Comparison of ENCODE assay signal across 17 cellular contexts in genomic region chr5:90294604-90295003, GRCh38.
DNase-seq lines count a peak whose midpoint lies in the region; ATAC-seq, FAIRE-seq and TF ChIP-seq lines count a peak whose summit lies in the region.
"Had no signal": no experiment of that assay in that cellular context is flagged by ENCODE, and none has a peak within 500 bp of the region (broad histone marks: within the 10 kb centered on the region; RNA-seq: fewer than 3 reads in every experiment).

No MANE protein-coding gene starts in this region.

- POLR2A ChIA-PET in WTC11 (lab: Charles Lee), result no interaction called here

- H3K27me3 ChIP-seq in BE2C (no peaks in the 10 kb centered on the region), GM06990 (replicated peaks; ENCODE audit: control insufficient read depth, insufficient read depth, low read length) (no peaks in the 10 kb centered on the region)
- H3K27me3 ChIP-seq: pancreas had no signal

- peak; percentile 24; the same call in 1 of the 2 replicates for TF ChIP-seq CTCF in BE2C (IDR thresholded peaks at IDR 0.05; ENCODE audit: low read depth, low read length)
- TF ChIP-seq CTCF in GM06990 (IDR thresholded peaks at IDR 0.05; ENCODE audit: insufficient read depth, low read length, poor library complexity, severe bottlenecking), result peak; percentile 21
- TF ChIP-seq CTCF in WTC11 (IDR thresholded peaks at IDR 0.05), result no peak
- no peak for TF ChIP-seq CTCF in kidney (IDR thresholded peaks at IDR 0.05; ENCODE audit: borderline replicate concordance, extremely low read depth, insufficient read depth)

- 0 out of 2 replicates have a peak, but pooled peaks cover 7% of the 10 kb centered on the region for H3K9me3 Mint-ChIP-seq in WTC11
- no peaks in the 10 kb centered on the region for H3K9me3 Mint-ChIP-seq in stimulated activated naive CD8-positive, alpha-beta T cell treated with anti-CD3 and anti-CD28 coated beads, Interleukin-15, amount 100 ng/mL, for 72 hours
- H3K9me3 Mint-ChIP-seq: activated naive CD4-positive, alpha-beta T cell treated with anti-CD3 and anti-CD28 coated beads for 36 hours; memory B cell; naive thymus-derived CD4-positive, alpha-beta T cell; T-cell had no signal

- H3K9ac ChIP-seq in kidney (ENCODE audit: low read length in 2 of 2), result no peak overlapping the region

- CTCF ChIA-PET in WTC11 (lab: Charles Lee), result no interaction called here

- no peak overlapping the region for H3K27ac Mint-ChIP-seq in WTC11
- H3K27ac Mint-ChIP-seq in stimulated activated naive CD8-positive, alpha-beta T cell treated with anti-CD3 and anti-CD28 coated beads, Interleukin-15, amount 100 ng/mL, for 72 hours, result no peak overlapping the region
- H3K27ac Mint-ChIP-seq: activated naive CD4-positive, alpha-beta T cell treated with anti-CD3 and anti-CD28 coated beads for 36 hours; memory B cell; naive thymus-derived CD4-positive, alpha-beta T cell; T-cell had no signal

- H3K4me1 ChIP-seq in BE2C, result no peaks in the 10 kb centered on the region; the same call in 1 of the 2 replicates
- no peaks in the 10 kb centered on the region for H3K4me1 ChIP-seq in kidney (ENCODE audit: control insufficient read depth in 1 of 2, insufficient read depth in 1 of 2, low read depth in 1 of 2, low read length in 2 of 2)
- H3K4me1 ChIP-seq: pancreas had no signal

- ATAC-seq in WTC11, result peak; percentile 35
- ATAC-seq in stimulated activated naive CD8-positive, alpha-beta T cell treated with anti-CD3 and anti-CD28 coated beads, Interleukin-15, amount 100 ng/mL, for 72 hours, result no peak
- ATAC-seq: naive thymus-derived CD4-positive, alpha-beta T cell; pancreas; T-cell had no signal

- no peak for FAIRE-seq in kidney (lab: Jason Lieb, UNC)
- FAIRE-seq: pancreas had no signal

- H3K4me1 Mint-ChIP-seq in WTC11, result peaks cover 47% of the 10 kb centered on the region
- H3K4me1 Mint-ChIP-seq in stimulated activated naive CD8-positive, alpha-beta T cell treated with anti-CD3 and anti-CD28 coated beads, Interleukin-15, amount 100 ng/mL, for 72 hours, result no peaks in the 10 kb centered on the region
- H3K4me1 Mint-ChIP-seq: memory B cell; naive thymus-derived CD4-positive, alpha-beta T cell; T-cell had no signal

- H3K36me3 Mint-ChIP-seq in WTC11, result no peaks in the 10 kb centered on the region
- H3K36me3 Mint-ChIP-seq: memory B cell; naive thymus-derived CD4-positive, alpha-beta T cell; T-cell had no signal

- H3K9me3 ChIP-seq in BE2C (no peaks in the 10 kb centered on the region), kidney (ENCODE audit: control insufficient read depth in 1 of 2, low read length in 2 of 2) (no peaks in the 10 kb centered on the region)
- H3K9me3 ChIP-seq: pancreas had no signal

- no peak overlapping the region for H3K4me3 Mint-ChIP-seq in WTC11
- H3K4me3 Mint-ChIP-seq in stimulated activated naive CD8-positive, alpha-beta T cell treated with anti-CD3 and anti-CD28 coated beads, Interleukin-15, amount 100 ng/mL, for 72 hours, result no peak overlapping the region
- H3K4me3 Mint-ChIP-seq: activated naive CD4-positive, alpha-beta T cell treated with anti-CD3 and anti-CD28 coated beads for 36 hours; memory B cell; naive thymus-derived CD4-positive, alpha-beta T cell; T-cell had no signal

- intact Hi-C loops in kidney (cut with DNase I), result no loop called here

- DNase-seq in BE2C (no peak), GM06990 (ENCODE audit: extremely low read depth, insufficient read length) (no peak), NCI-H146 (lab: John Stamatoyannopoulos, UW) (peak; percentile 68), WTC11 (ENCODE audit: low spot score) (peak; percentile 33), kidney (no peak), SW 1271 (lab: John Stamatoyannopoulos, UW) (no peak), GDM1 (lab: John Stamatoyannopoulos, UW) (no peak)
- DNase-seq in stimulated activated naive CD8-positive, alpha-beta T cell treated with anti-CD3 and anti-CD28 coated beads, Interleukin-15, amount 100 ng/mL, for 72 hours, result no peak
- DNase-seq: activated CD4-positive, alpha-beta T cell treated with anti-CD3 and anti-CD28 coated beads, Interleukin-2, amount 50 U/mL, for 48 hours; activated naive CD4-positive, alpha-beta T cell treated with anti-CD3 and anti-CD28 coated beads for 36 hours; anterior cingulate cortex; naive thymus-derived CD4-positive, alpha-beta T cell; NCI-H1930; NCI-H774; pancreas; T-cell had no signal

- peaks cover 56% of the 10 kb centered on the region for H3K27me3 Mint-ChIP-seq in WTC11 (ENCODE audit: low read depth)
- H3K27me3 Mint-ChIP-seq in stimulated activated naive CD8-positive, alpha-beta T cell treated with anti-CD3 and anti-CD28 coated beads, Interleukin-15, amount 100 ng/mL, for 72 hours, result peaks cover 19% of the 10 kb centered on the region

- H3K4me3 ChIP-seq in BE2C (ENCODE audit: low read depth, low read length) (no peak overlapping the region), GM06990 (replicated peaks; ENCODE audit: low read depth, low read length) (no peak overlapping the region), kidney (ENCODE audit: low read length in 2 of 2) (no peak overlapping the region)
- H3K4me3 ChIP-seq: pancreas had no signal

- H3K36me3 ChIP-seq in BE2C (no peaks in the 10 kb centered on the region), GM06990 (ENCODE audit: control insufficient read depth, insufficient read depth, low read length) (no peaks in the 10 kb centered on the region), kidney (ENCODE audit: control insufficient read depth in 1 of 2, insufficient read depth in 2 of 2, low read length in 2 of 2) (no peaks in the 10 kb centered on the region)
- H3K36me3 ChIP-seq: pancreas had no signal

- H3K27ac ChIP-seq in kidney (ENCODE audit: low read depth in 2 of 2, low read length in 2 of 2), result no peak overlapping the region
- H3K27ac ChIP-seq: pancreas had no signal

TF ChIP-seq in WTC11, 78 proteins besides CTCF, POLR2A, EP300 and RAD21:
- TF ChIP-seq CREM (CRISPR knock-in tag; IDR thresholded peaks at IDR 0.05) (no peak), PRDM15 (CRISPR knock-in tag; IDR thresholded peaks at IDR 0.05) (no peak), AFF4 (CRISPR knock-in tag; IDR thresholded peaks at IDR 0.05; ENCODE audit: borderline replicate concordance) (no peak), GTF2I (CRISPR knock-in tag; conservative IDR thresholded peaks at IDR 0.05) (no peak), GRHL2 (CRISPR knock-in tag; IDR thresholded peaks at IDR 0.05; ENCODE audit: insufficient replicate concordance, severe bottlenecking) (no peak), ZNF121 (CRISPR knock-in tag; IDR thresholded peaks at IDR 0.05) (no peak), ZNF138 (CRISPR knock-in tag; conservative IDR thresholded peaks at IDR 0.05) (no peak), TEAD1 (CRISPR knock-in tag; IDR thresholded peaks at IDR 0.05) (no peak)

Comparison
In these comparisons a context has a peak if more than half of its experiments do, and no peak if none do; other contexts are left out.
1. DNase-seq: peak in NCI-H146 (single experiment) and WTC11 (single experiment); none in BE2C (single experiment), GM06990 (single experiment), kidney (single experiment), stimulated activated naive CD8-positive, alpha-beta T cell treated with anti-CD3 and anti-CD28 coated beads, Interleukin-15, amount 100 ng/mL, for 72 hours (0 of 2), SW 1271 (0 of 2) and GDM1 (single experiment).
2. CTCF ChIP-seq: peak in BE2C (single experiment) and GM06990 (single experiment); none in WTC11 (single experiment) and kidney (single experiment).